In the genomic region with DNA sequence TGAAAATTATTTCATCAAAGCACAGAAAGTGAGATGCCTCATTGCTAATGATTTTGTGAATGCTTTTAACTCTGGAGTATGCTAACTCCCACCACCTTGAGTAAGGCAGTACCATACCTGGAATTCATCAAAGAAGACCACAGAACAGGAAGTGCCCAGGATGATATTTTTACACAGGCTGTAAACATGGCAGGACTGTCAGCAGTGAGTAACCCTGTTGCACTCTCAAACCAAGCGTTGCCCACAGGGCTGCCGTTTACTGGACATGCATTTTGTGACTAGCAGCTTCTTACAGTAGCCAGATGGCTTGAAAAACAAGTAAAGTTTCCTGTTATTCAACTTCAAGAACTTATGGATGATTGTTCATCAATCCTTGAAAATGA, we compare ENCODE assay signal across 24 cellular contexts. TPM values are rescaled to one million over a fixed set of nuclear protein-coding genes. Genes with fewer than 3 reads are reported as not detected.
DNase-seq lines count a peak whose midpoint lies in the region; ATAC-seq, FAIRE-seq and TF ChIP-seq lines count a peak whose summit lies in the region.
"Had no signal": no experiment of that assay in that cellular context is flagged by ENCODE, and none has a peak within 500 bp of the region (broad histone marks: within the 10 kb centered on the region; RNA-seq: fewer than 3 reads in every experiment).

No MANE protein-coding gene starts in this region.

- no peaks in the 10 kb centered on the region for H3K9me3 ChIP-seq in osteoblast (ENCODE audit: low read depth, low read length)
- H3K9me3 ChIP-seq: body of pancreas, heart right ventricle, left lung, pancreas had no signal

- no peak overlapping the region for H2AFZ ChIP-seq in osteoblast (ENCODE audit: low read length)

- H3K27me3 Mint-ChIP-seq in activated T-cell treated with anti-CD3 and anti-CD28 coated beads, Interleukin-2, amount 50 U/mL, for 24 hours = no peaks in the 10 kb centered on the region
- H3K27me3 Mint-ChIP-seq in activated naive CD8-positive, alpha-beta T cell = no peaks in the 10 kb centered on the region
- H3K27me3 Mint-ChIP-seq: natural killer cell treated with Interleukin-12 subunit alpha and Interleukin-12 subunit beta and Interleukin-15 and Interleukin-18, amount 100 ng/mL, for 72 hours had no signal

- DNase-seq in activated T-cell treated with anti-CD3 and anti-CD28 coated beads, Interleukin-2, amount 50 U/mL, for 48 hours = peak; percentile 33 to 38
- DNase-seq in activated T-cell treated with anti-CD3 and anti-CD28 coated beads, Interleukin-2, amount 50 U/mL, for 24 hours = no peak
- DNase-seq in GM12891 (ENCODE audit: insufficient read length, low spot score) (no peak), left ventricle myocardium superior (no peak), osteoblast (ENCODE audit: insufficient read length, low spot score, missing footprints) (no peak)
- DNase-seq in stimulated activated effector memory CD8-positive, alpha-beta T cell treated with anti-CD3 and anti-CD28 coated beads, Interleukin-12 subunit alpha, Interleukin-12 subunit beta, amount 100 ng/mL, for 72 hours (ENCODE audit: low spot score in 2 of 2) = no peak
- DNase-seq: activated CD4-positive, CD25-positive, alpha-beta regulatory T cell; activated CD8-positive, alpha-beta memory T cell treated with anti-CD3 and anti-CD28 coated beads, Interleukin-2, amount 50 U/mL, for 48 hours; body of pancreas; heart right ventricle; left lung; NCI-H187 treated with DMSO at 0.1 percent for 48 hours; NCI-H2227 treated with DMSO at 0.1 percent for 48 hours; NCI-H748 treated with DMSO at 0.1 percent for 48 hours; pancreas; right cardiac atrium; substantia nigra had no signal

- no peak overlapping the region for H3K4me3 Mint-ChIP-seq in activated T-cell treated with anti-CD3 and anti-CD28 coated beads, Interleukin-2, amount 50 U/mL, for 24 hours
- H3K4me3 Mint-ChIP-seq in activated naive CD8-positive, alpha-beta T cell = peak overlapping the region; percentile 38
- no peak overlapping the region for H3K4me3 Mint-ChIP-seq in stimulated activated effector memory CD8-positive, alpha-beta T cell treated with anti-CD3 and anti-CD28 coated beads, Interleukin-12 subunit alpha, Interleukin-12 subunit beta, amount 100 ng/mL, for 72 hours
- H3K4me3 Mint-ChIP-seq: mesothelial cell of epicardium; natural killer cell treated with Interleukin-12 subunit alpha and Interleukin-12 subunit beta and Interleukin-15 and Interleukin-18, amount 100 ng/mL, for 72 hours had no signal

- peak; percentile 69 for FAIRE-seq in GM12891 (lab: Jason Lieb, UNC)
- FAIRE-seq: GM12878, pancreas had no signal

- peaks cover 42% of the 10 kb centered on the region for H3K36me3 Mint-ChIP-seq in activated T-cell treated with anti-CD3 and anti-CD28 coated beads, Interleukin-2, amount 50 U/mL, for 24 hours (ENCODE audit: low read depth)
- H3K36me3 Mint-ChIP-seq in activated naive CD8-positive, alpha-beta T cell = peaks cover 14% of the 10 kb centered on the region
- peaks cover 23% of the 10 kb centered on the region for H3K36me3 Mint-ChIP-seq in stimulated activated effector memory CD8-positive, alpha-beta T cell treated with anti-CD3 and anti-CD28 coated beads, Interleukin-12 subunit alpha, Interleukin-12 subunit beta, amount 100 ng/mL, for 72 hours
- H3K36me3 Mint-ChIP-seq: natural killer cell treated with Interleukin-12 subunit alpha and Interleukin-12 subunit beta and Interleukin-15 and Interleukin-18, amount 100 ng/mL, for 72 hours had no signal

- H3K4me1 Mint-ChIP-seq in activated T-cell treated with anti-CD3 and anti-CD28 coated beads, Interleukin-2, amount 50 U/mL, for 24 hours (ENCODE audit: low read depth) = peaks cover 18% of the 10 kb centered on the region
- H3K4me1 Mint-ChIP-seq in activated naive CD8-positive, alpha-beta T cell (ENCODE audit: low read depth) = peaks cover 29% of the 10 kb centered on the region
- no peaks in the 10 kb centered on the region for H3K4me1 Mint-ChIP-seq in stimulated activated effector memory CD8-positive, alpha-beta T cell treated with anti-CD3 and anti-CD28 coated beads, Interleukin-12 subunit alpha, Interleukin-12 subunit beta, amount 100 ng/mL, for 72 hours

- H3K36me3 ChIP-seq in osteoblast (ENCODE audit: insufficient read depth, low read length) = no peaks in the 10 kb centered on the region

- no peak overlapping the region for H3K4me3 ChIP-seq in osteoblast (ENCODE audit: insufficient read depth, low read length)
- H3K4me3 ChIP-seq: body of pancreas, GM12878, heart right ventricle, left lung, pancreas had no signal

- H4K20me1 ChIP-seq in osteoblast (ENCODE audit: insufficient read depth, low read length) = no peaks in the 10 kb centered on the region

- no peaks in the 10 kb centered on the region for H3K79me2 ChIP-seq in osteoblast (ENCODE audit: insufficient read depth, low read length)

- no peak for TF ChIP-seq CTCF in osteoblast (IDR thresholded peaks at IDR 0.05; ENCODE audit: extremely low read depth, low read depth, low read length)

- H3K27ac Mint-ChIP-seq in activated T-cell treated with anti-CD3 and anti-CD28 coated beads, Interleukin-2, amount 50 U/mL, for 24 hours = no peak overlapping the region
- H3K27ac Mint-ChIP-seq in activated naive CD8-positive, alpha-beta T cell = no peak overlapping the region
- H3K27ac Mint-ChIP-seq in stimulated activated effector memory CD8-positive, alpha-beta T cell treated with anti-CD3 and anti-CD28 coated beads, Interleukin-12 subunit alpha, Interleukin-12 subunit beta, amount 100 ng/mL, for 72 hours = no peak overlapping the region
- H3K27ac Mint-ChIP-seq: mesothelial cell of epicardium had no signal

- no peaks in the 10 kb centered on the region for H3K9me3 Mint-ChIP-seq in activated T-cell treated with anti-CD3 and anti-CD28 coated beads, Interleukin-2, amount 50 U/mL, for 24 hours
- H3K9me3 Mint-ChIP-seq in activated naive CD8-positive, alpha-beta T cell (ENCODE audit: low read depth) = no peaks in the 10 kb centered on the region
- H3K9me3 Mint-ChIP-seq in stimulated activated effector memory CD8-positive, alpha-beta T cell treated with anti-CD3 and anti-CD28 coated beads, Interleukin-12 subunit alpha, Interleukin-12 subunit beta, amount 100 ng/mL, for 72 hours = no peaks in the 10 kb centered on the region
- H3K9me3 Mint-ChIP-seq: mesothelial cell of epicardium; natural killer cell treated with Interleukin-12 subunit alpha and Interleukin-12 subunit beta and Interleukin-15 and Interleukin-18, amount 100 ng/mL, for 72 hours had no signal

- intact Hi-C loops in left ventricle myocardium superior (cut with micrococcal nuclease) = no loop called here

- no peak for TF ChIP-seq POLR2A in GM12891 (IDR thresholded peaks at IDR 0.05; ENCODE audit: low read depth, low read length)

- H3K27ac ChIP-seq in osteoblast (ENCODE audit: low read depth, low read length) = no peak overlapping the region
- H3K27ac ChIP-seq: body of pancreas, epithelial cell of prostate, heart right ventricle, KMS-11, left lung, pancreas had no signal

- ATAC-seq in stimulated activated effector memory CD8-positive, alpha-beta T cell treated with anti-CD3 and anti-CD28 coated beads, Interleukin-12 subunit alpha, Interleukin-12 subunit beta, amount 100 ng/mL, for 72 hours = peak; percentile 80
- ATAC-seq in left ventricle myocardium superior = no peak
- ATAC-seq: body of pancreas; GM12878; HCT116; heart right ventricle; left lung; natural killer cell treated with Interleukin-12 subunit alpha and Interleukin-12 subunit beta and Interleukin-15 and Interleukin-18, amount 100 ng/mL, for 72 hours; pancreas; right cardiac atrium had no signal

- H3K4me2 ChIP-seq in osteoblast (ENCODE audit: insufficient read depth, low read length) = no peak overlapping the region
- H3K4me2 ChIP-seq: KMS-11 had no signal

- H3K4me1 ChIP-seq in osteoblast (ENCODE audit: insufficient read depth, low read length) = no peaks in the 10 kb centered on the region
- H3K4me1 ChIP-seq: body of pancreas, heart right ventricle, left lung, pancreas had no signal

- no peaks in the 10 kb centered on the region for H3K27me3 ChIP-seq in osteoblast (ENCODE audit: insufficient read depth, low read length)
- H3K27me3 ChIP-seq: body of pancreas, heart right ventricle, left lung, pancreas had no signal

TF ChIP-seq in GM12891, 5 proteins besides CTCF, POLR2A, EP300 and RAD21:
- TF ChIP-seq SPI1 (IDR thresholded peaks at IDR 0.05; ENCODE audit: low read depth, low read length) (0 out of 2 replicates have a peak, but pooled peaks have one; percentile 3), TAF1 (IDR thresholded peaks at IDR 0.05; ENCODE audit: low read depth, low read length) (no peak)
TF ChIP-seq in GM12891: peak in this region for 1.

RNA-seq across cellular contexts. Expression of a gene that starts 42.4 kb away (rescaled TPM):
- polyA plus RNA-seq in GM12891 (2012; ENCODE audit: low read depth, missing spikeins) = 6.7 TPM
- 31.8 TPM for total RNA-seq in left ventricle myocardium superior
- total RNA-seq in osteoblast = 39.1 and 45.7 TPM in 2 replicates

RNA-seq across cellular contexts. Expression of a gene that starts 59.4 kb away (rescaled TPM):
- 4.7 TPM for polyA plus RNA-seq in GM12891 (2012; ENCODE audit: low read depth, missing spikeins)
- total RNA-seq in left ventricle myocardium superior = 13.0 TPM
- 3.6 and 5.0 TPM in 2 replicates for total RNA-seq in osteoblast

Comparison
In these comparisons a context has a peak if more than half of its experiments do, and no peak if none do; other contexts are left out.
1. DNase-seq: peak in activated T-cell treated with anti-CD3 and anti-CD28 coated beads, Interleukin-2, amount 50 U/mL, for 48 hours (2 of 2); none in activated T-cell treated with anti-CD3 and anti-CD28 coated beads, Interleukin-2, amount 50 U/mL, for 24 hours (single experiment), GM12891 (single experiment), stimulated activated effector memory CD8-positive, alpha-beta T cell treated with anti-CD3 and anti-CD28 coated beads, Interleukin-12 subunit alpha, Interleukin-12 subunit beta, amount 100 ng/mL, for 72 hours (0 of 2), left ventricle myocardium superior (single experiment) and osteoblast (single experiment).